1 cellular context compared by ENCODE assay signal in genomic region chr20:33488201-33488600, GRCh38.
TF ChIP-seq lines count a peak whose summit lies in the region.

No MANE protein-coding gene starts in this region.

TF ChIP-seq in GM23338, 12 proteins besides CTCF, POLR2A, EP300 and RAD21 (continued from another document):
- TF ChIP-seq, protein P1, sequence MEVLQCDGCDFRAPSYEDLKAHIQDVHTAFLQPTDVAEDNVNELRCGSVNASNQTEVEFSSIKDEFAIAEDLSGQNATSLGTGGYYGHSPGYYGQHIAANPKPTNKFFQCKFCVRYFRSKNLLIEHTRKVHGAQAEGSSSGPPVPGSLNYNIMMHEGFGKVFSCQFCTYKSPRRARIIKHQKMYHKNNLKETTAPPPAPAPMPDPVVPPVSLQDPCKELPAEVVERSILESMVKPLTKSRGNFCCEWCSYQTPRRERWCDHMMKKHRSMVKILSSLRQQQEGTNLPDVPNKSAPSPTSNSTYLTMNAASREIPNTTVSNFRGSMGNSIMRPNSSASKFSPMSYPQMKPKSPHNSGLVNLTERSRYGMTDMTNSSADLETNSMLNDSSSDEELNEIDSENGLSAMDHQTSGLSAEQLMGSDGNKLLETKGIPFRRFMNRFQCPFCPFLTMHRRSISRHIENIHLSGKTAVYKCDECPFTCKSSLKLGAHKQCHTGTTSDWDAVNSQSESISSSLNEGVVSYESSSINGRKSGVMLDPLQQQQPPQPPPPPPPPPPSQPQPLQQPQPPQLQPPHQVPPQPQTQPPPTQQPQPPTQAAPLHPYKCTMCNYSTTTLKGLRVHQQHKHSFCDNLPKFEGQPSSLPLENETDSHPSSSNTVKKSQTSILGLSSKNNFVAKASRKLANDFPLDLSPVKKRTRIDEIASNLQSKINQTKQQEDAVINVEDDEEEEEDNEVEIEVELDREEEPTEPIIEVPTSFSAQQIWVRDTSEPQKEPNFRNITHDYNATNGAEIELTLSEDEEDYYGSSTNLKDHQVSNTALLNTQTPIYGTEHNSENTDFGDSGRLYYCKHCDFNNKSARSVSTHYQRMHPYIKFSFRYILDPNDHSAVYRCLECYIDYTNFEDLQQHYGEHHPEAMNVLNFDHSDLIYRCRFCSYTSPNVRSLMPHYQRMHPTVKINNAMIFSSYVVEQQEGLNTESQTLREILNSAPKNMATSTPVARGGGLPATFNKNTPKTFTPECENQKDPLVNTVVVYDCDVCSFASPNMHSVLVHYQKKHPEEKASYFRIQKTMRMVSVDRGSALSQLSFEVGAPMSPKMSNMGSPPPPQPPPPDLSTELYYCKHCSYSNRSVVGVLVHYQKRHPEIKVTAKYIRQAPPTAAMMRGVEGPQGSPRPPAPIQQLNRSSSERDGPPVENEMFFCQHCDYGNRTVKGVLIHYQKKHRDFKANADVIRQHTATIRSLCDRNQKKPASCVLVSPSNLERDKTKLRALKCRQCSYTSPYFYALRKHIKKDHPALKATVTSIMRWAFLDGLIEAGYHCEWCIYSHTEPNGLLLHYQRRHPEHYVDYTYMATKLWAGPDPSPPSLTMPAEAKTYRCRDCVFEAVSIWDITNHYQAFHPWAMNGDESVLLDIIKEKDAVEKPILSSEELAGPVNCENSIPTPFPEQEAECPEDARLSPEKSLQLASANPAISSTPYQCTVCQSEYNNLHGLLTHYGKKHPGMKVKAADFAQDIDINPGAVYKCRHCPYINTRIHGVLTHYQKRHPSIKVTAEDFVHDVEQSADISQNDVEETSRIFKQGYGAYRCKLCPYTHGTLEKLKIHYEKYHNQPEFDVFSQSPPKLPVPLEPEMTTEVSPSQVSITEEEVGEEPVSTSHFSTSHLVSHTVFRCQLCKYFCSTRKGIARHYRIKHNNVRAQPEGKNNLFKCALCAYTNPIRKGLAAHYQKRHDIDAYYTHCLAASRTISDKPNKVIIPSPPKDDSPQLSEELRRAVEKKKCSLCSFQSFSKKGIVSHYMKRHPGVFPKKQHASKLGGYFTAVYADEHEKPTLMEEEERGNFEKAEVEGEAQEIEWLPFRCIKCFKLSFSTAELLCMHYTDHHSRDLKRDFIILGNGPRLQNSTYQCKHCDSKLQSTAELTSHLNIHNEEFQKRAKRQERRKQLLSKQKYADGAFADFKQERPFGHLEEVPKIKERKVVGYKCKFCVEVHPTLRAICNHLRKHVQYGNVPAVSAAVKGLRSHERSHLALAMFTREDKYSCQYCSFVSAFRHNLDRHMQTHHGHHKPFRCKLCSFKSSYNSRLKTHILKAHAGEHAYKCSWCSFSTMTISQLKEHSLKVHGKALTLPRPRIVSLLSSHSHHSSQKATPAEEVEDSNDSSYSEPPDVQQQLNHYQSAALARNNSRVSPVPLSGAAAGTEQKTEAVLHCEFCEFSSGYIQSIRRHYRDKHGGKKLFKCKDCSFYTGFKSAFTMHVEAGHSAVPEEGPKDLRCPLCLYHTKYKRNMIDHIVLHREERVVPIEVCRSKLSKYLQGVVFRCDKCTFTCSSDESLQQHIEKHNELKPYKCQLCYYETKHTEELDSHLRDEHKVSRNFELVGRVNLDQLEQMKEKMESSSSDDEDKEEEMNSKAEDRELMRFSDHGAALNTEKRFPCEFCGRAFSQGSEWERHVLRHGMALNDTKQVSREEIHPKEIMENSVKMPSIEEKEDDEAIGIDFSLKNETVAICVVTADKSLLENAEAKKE (CRISPR knock-in tag; IDR thresholded peaks at IDR 0.05), result no peak
